In genomic region chr7:98254951-98255610, GRCh38 we compare ENCODE assay signal across 16 cellular contexts. TPM values are rescaled to one million over a fixed set of nuclear protein-coding genes. Genes with fewer than 3 reads are reported as not detected.
DNase-seq lines count a peak whose midpoint lies in the region; ATAC-seq, FAIRE-seq and TF ChIP-seq lines count a peak whose summit lies in the region.
"Had no signal": no experiment of that assay in that cellular context is flagged by ENCODE, and none has a peak within 500 bp of the region (broad histone marks: within the 10 kb centered on the region; RNA-seq: fewer than 3 reads in every experiment).

No MANE protein-coding gene starts in this region.

- no peak for TF ChIP-seq POLR2A in HepG2 (IDR thresholded peaks at IDR 0.05; ENCODE audit: insufficient read depth in 1 of 2, low read depth in 2 of 2, low read length in 2 of 2)
- no peak for TF ChIP-seq POLR2A in right lobe of liver (IDR thresholded peaks at IDR 0.05)

- H3K4me1 Mint-ChIP-seq in progenitor cell of endocrine pancreas (ENCODE audit: low read depth) (peaks cover 19% of the 10 kb centered on the region), HFFc6 (ENCODE audit: low read depth) (peaks cover 21% of the 10 kb centered on the region)

- H2AFZ ChIP-seq in HepG2 (ENCODE audit: low read length) (no peak overlapping the region), OCI-LY7 (ENCODE audit: low read length) (no peak overlapping the region)

- no peaks in the 10 kb centered on the region for H4K20me1 ChIP-seq in HepG2 (ENCODE audit: insufficient read depth, low read length)
- H4K20me1 ChIP-seq in OCI-LY7 (ENCODE audit: insufficient read depth, low read length) = no peaks in the 10 kb centered on the region

- H3K27ac Mint-ChIP-seq in progenitor cell of endocrine pancreas (peak overlapping the region; percentile 31), HFFc6 (no peak overlapping the region)

- H3K79me2 ChIP-seq in HepG2 (ENCODE audit: insufficient read depth, low read length) (peaks cover 21% of the 10 kb centered on the region), OCI-LY7 (ENCODE audit: insufficient read depth, low read depth, low read length) (peaks cover 6% of the 10 kb centered on the region; the same call in 1 of the 2 replicates)

- no peaks in the 10 kb centered on the region; a peak in 1 of 5 replicates for H3K27me3 ChIP-seq in HepG2 (ENCODE audit: control insufficient read depth in 1 of 2, insufficient read depth in 2 of 2, low read length in 2 of 2)
- no peaks in the 10 kb centered on the region for H3K27me3 ChIP-seq in right lobe of liver
- H3K27me3 ChIP-seq: esophagus squamous epithelium, heart left ventricle, ovary had no signal

- no peak overlapping the region for H3K9ac ChIP-seq in HepG2 (ENCODE audit: insufficient read depth, low read depth, low read length)

- no peaks in the 10 kb centered on the region for H3K9me3 ChIP-seq in HepG2 (ENCODE audit: low read length)
- no peaks in the 10 kb centered on the region for H3K9me3 ChIP-seq in right lobe of liver
- no peaks in the 10 kb centered on the region for H3K9me3 ChIP-seq in OCI-LY7 (ENCODE audit: low read length)
- H3K9me3 ChIP-seq: esophagus squamous epithelium, heart left ventricle, ovary had no signal

- H3K36me3 ChIP-seq in HepG2 (replicated peaks in 1 of 2; ENCODE audit: control insufficient read depth in 1 of 2, insufficient read depth in 2 of 2, low read length in 2 of 2) (peaks cover 1 to 6% of the 10 kb centered on the region in 2 experiments; a peak in 2 of 5 replicates), right lobe of liver (peaks cover 0 to 12% (median 0%) of the 10 kb centered on the region in 4 donors), OCI-LY7 (ENCODE audit: insufficient read depth, low read length) (peaks cover 8% of the 10 kb centered on the region)
- H3K36me3 ChIP-seq: ovary had no signal

- no peak overlapping the region for H3K4me3 Mint-ChIP-seq in progenitor cell of endocrine pancreas (ENCODE audit: low read depth)
- no peak overlapping the region for H3K4me3 Mint-ChIP-seq in HFFc6

- intact Hi-C loops in HepG2 (cut with micrococcal nuclease; ENCODE audit: unreplicated experiment) (no loop called here), right lobe of liver (cut with DNase I) (no loop called here), OCI-LY7 (cut with micrococcal nuclease; ENCODE audit: unreplicated experiment) (loop anchor here (5.0 kb wide), 2 partner anchors 283 to 1138 kb away; partner anchors contain the start of gene SDHAF3)

- H3K36me3 Mint-ChIP-seq in progenitor cell of endocrine pancreas (ENCODE audit: insufficient read depth) (peaks cover 2% of the 10 kb centered on the region), HFFc6 (ENCODE audit: low read depth) (peaks cover 16% of the 10 kb centered on the region)

- CTCF ChIA-PET in HepG2 (lab: Yijun Ruan, JAX; ENCODE audit: low intra/inter-chr PET ratio, low total read pairs) = no interaction called here
- CTCF ChIA-PET in OCI-LY7 (lab: Charles Lee; ENCODE audit: unreplicated experiment) = no interaction called here

- peaks cover 31% of the 10 kb centered on the region for H3K4me1 ChIP-seq in HepG2 (ENCODE audit: insufficient read depth, low read length)
- H3K4me1 ChIP-seq in right lobe of liver = peaks cover 0 to 17% (median 4%) of the 10 kb centered on the region in 4 donors
- H3K4me1 ChIP-seq in OCI-LY7 (ENCODE audit: insufficient read depth, low read length, poor library complexity, severe bottlenecking) = peaks cover 19% of the 10 kb centered on the region

- no peaks in the 10 kb centered on the region for H3K9me3 Mint-ChIP-seq in progenitor cell of endocrine pancreas (ENCODE audit: low read depth)
- H3K9me3 Mint-ChIP-seq in HFFc6 = no peaks in the 10 kb centered on the region

- H3K27me3 Mint-ChIP-seq in progenitor cell of endocrine pancreas = no peaks in the 10 kb centered on the region
- H3K27me3 Mint-ChIP-seq in HFFc6 (ENCODE audit: insufficient read depth) = no peaks in the 10 kb centered on the region

- DNase-seq in HepG2 (ENCODE audit: low spot score) (no peak), right lobe of liver (no peak), OCI-LY7 (ENCODE audit: low spot score) (no peak), astrocyte of the hippocampus (ENCODE audit: low read depth, low spot score) (peak; percentile 62), progenitor cell of endocrine pancreas (ENCODE audit: low spot score, unreplicated experiment) (no peak), HFFc6 (no peak), GM13977 (ENCODE audit: low spot score) (no peak)
- DNase-seq: esophagus squamous epithelium, heart left ventricle, islet precursor cell, NCI-H2107, NCI-H748 treated with DMSO at 0.1 percent for 48 hours, ovary had no signal

- BruUV-seq in HepG2 (replicated peaks; lab: Mats Ljungman, UMichigan) = TSS peak; percentile 33
- BruUV-seq in OCI-LY7 (replicated peaks; lab: Mats Ljungman, UMichigan) = TSS peak; percentile 47

- H3K27ac ChIP-seq in HepG2 (ENCODE audit: extremely low read length, insufficient read depth, low read length) (no peak overlapping the region), right lobe of liver (no peak overlapping the region), OCI-LY7 (ENCODE audit: low read depth, low read length, poor library complexity, severe bottlenecking) (no peak overlapping the region)
- H3K27ac ChIP-seq: heart left ventricle, ovary, skin epidermis had no signal

- 88% methylated on average over 11 of the region's 11 CpGs for WGBS in HepG2 (ENCODE audit: low lambda C conversion rate)
- 78% methylated on average over 11 of the region's 11 CpGs for WGBS in right lobe of liver (ENCODE audit: insufficient coverage, low coverage, low lambda C conversion rate, missing lambda C conversion rate)

- H3K4me3 ChIP-seq in HepG2 (replicated peaks in 1 of 3; ENCODE audit: insufficient read depth in 1 of 3, low read depth in 2 of 3, low read length in 3 of 3) (no peak overlapping the region), right lobe of liver (no peak overlapping the region), OCI-LY7 (ENCODE audit: low read depth, low read length, poor library complexity, severe bottlenecking) (no peak overlapping the region)
- H3K4me3 ChIP-seq: esophagus squamous epithelium, heart left ventricle, ovary, skin epidermis had no signal

- H3K9me2 ChIP-seq in OCI-LY7 (ENCODE audit: insufficient read depth, low read length) = no peaks in the 10 kb centered on the region

- FAIRE-seq in HepG2 (lab: Jason Lieb, UNC) = no peak
- FAIRE-seq: colon had no signal

- in situ Hi-C loops in HepG2 (cut with HindIII; ENCODE audit: extremely low pct_ligation_motif_present, low pct_unique_long_range_greater_than_20kb) (no loop called here), GM13977 (cut with MboI; ENCODE audit: low pct_unique_long_range_greater_than_20kb, low sequenced_read_pairs, unreplicated experiment) (no loop called here)

- POLR2A ChIA-PET in HepG2 (lab: Yijun Ruan, JAX) (no interaction called here), OCI-LY7 (lab: Charles Lee) (no interaction called here)

- no peak for TF ChIP-seq CTCF in HepG2 (CRISPR knock-in tag; IDR thresholded peaks at IDR 0.05)
- no peak for TF ChIP-seq CTCF in right lobe of liver (IDR thresholded peaks at IDR 0.05)
- TF ChIP-seq CTCF in OCI-LY7 (conservative IDR thresholded peaks at IDR 0.05; ENCODE audit: low read length) = no peak
- TF ChIP-seq CTCF in progenitor cell of endocrine pancreas (IDR thresholded peaks at IDR 0.05; ENCODE audit: unreplicated experiment) = no peak
- TF ChIP-seq CTCF in HFFc6 (IDR thresholded peaks at IDR 0.05) = no peak
- no peak for TF ChIP-seq CTCF in GM13977 (IDR thresholded peaks at IDR 0.05; ENCODE audit: extremely low read depth, insufficient read depth, missing control alignments)

- ATAC-seq in HepG2 (no peak), right lobe of liver (no peak), HG02884 (IDR thresholded peaks at IDR 0.05; ENCODE audit: unreplicated experiment) (no peak)
- ATAC-seq: heart left ventricle had no signal

- TF ChIP-seq RAD21 in HepG2 (CRISPR knock-in tag; IDR thresholded peaks at IDR 0.05) = no peak

- H3K4me2 ChIP-seq in HepG2 (ENCODE audit: low read depth, low read length) (no peak overlapping the region), OCI-LY7 (ENCODE audit: low read length) (no peak overlapping the region)

- TF ChIP-seq EP300 in HepG2 (IDR thresholded peaks at IDR 0.05; ENCODE audit: low read depth in 2 of 2, low read length in 2 of 2) (no peak), HepG2 (CRISPR knock-in tag; IDR thresholded peaks at IDR 0.05; ENCODE audit: borderline replicate concordance) (no peak)

RNA-seq across cellular contexts. Expression of gene TECPR1, which starts 3.0 kb away (rescaled TPM):
- total RNA-seq in HepG2 (2016; rRNA removed; fragmentation: Illumina TruSeq; extraction: Trizol) (6.3 and 8.3 TPM in 2 replicates), right lobe of liver (10 to 100 TPM in 5 of 6 experiments, 1 to 10 TPM in 1; 9.4 to 14.9 (median 12.4) TPM), OCI-LY7 (2022) (36.4 and 38.1 TPM in 2 replicates), progenitor cell of endocrine pancreas (40.8 and 41.6 TPM in 2 replicates)
- total RNA-seq in HepG2 (2016; cell fraction: cytosol; rRNA removed; fragmentation: Illumina TruSeq; extraction: Trizol; ENCODE audit: low read depth) = 1.5 and 2.3 TPM in 2 replicates
- 5.7 and 9.5 TPM in 2 replicates for total RNA-seq in HepG2 (2016; cell fraction: insoluble cytoplasmic fraction; rRNA removed; fragmentation: Illumina TruSeq; extraction: Trizol)
- 2.0 and 2.8 TPM in 2 replicates for total RNA-seq in HepG2 (2016; cell fraction: membrane; rRNA removed; fragmentation: Illumina TruSeq; extraction: Trizol)
- total RNA-seq in HepG2 (2016; cell fraction: nucleus; rRNA removed; fragmentation: Illumina TruSeq; extraction: Trizol) = 10.0 and 10.5 TPM in 2 replicates
- 2.3 and 2.5 TPM in 2 replicates for polyA plus RNA-seq in HepG2 (2011; rRNA removed)
- 1.4 and 2.3 TPM in 2 replicates for polyA plus RNA-seq in HepG2 (2011; cell fraction: cytosol; rRNA removed)
- polyA plus RNA-seq in HepG2 (2011; cell fraction: nucleus; rRNA removed) = 15.9 and 17.4 TPM in 2 replicates
- 4.7 and 7.6 TPM in 2 replicates for polyA plus RNA-seq in HepG2 (2012)
- polyA plus RNA-seq in HepG2 (2016; cell fraction: cytosol; fragmentation: Illumina TruSeq; extraction: Trizol; ENCODE audit: low read depth) = 0.37 and 0.40 TPM in 2 replicates
- polyA plus RNA-seq in HepG2 (2016; cell fraction: insoluble cytoplasmic fraction; fragmentation: Illumina TruSeq; extraction: Trizol; ENCODE audit: low read depth) = 2.7 and 2.9 TPM in 2 replicates
- 0.61 and 0.71 TPM in 2 replicates for polyA plus RNA-seq in HepG2 (2016; cell fraction: membrane; fragmentation: Illumina TruSeq; extraction: Trizol; ENCODE audit: low read depth)
- polyA plus RNA-seq in HepG2 (2016; cell fraction: nucleus; fragmentation: Illumina TruSeq; extraction: Trizol; ENCODE audit: insufficient read depth, low read depth) = 15.6 and 16.9 TPM in 2 replicates
- 2.3 and 6.5 TPM in 2 replicates for polyA minus RNA-seq in HepG2 (2011; rRNA and poly(A)+ RNA removed; ENCODE audit: low replicate concordance)
- 2.5 and 4.0 TPM in 2 replicates for polyA minus RNA-seq in HepG2 (2011; cell fraction: cytosol; rRNA and poly(A)+ RNA removed)
- polyA minus RNA-seq in HepG2 (2011; cell fraction: nucleus; rRNA and poly(A)+ RNA removed) = 5.9 and 7.1 TPM in 2 replicates
- total RNA-seq in OCI-LY7 (2014; rRNA removed; shearing (Covaris generic)) = 17.9 and 23.2 TPM in 2 replicates
- 10 to 100 TPM; 25.6 to 35.6 (median 29.3) TPM for total RNA-seq in HFFc6 (2021; fragmentation: NEBNext Ultra II Directional; extraction: Animal tissue kit (Norgen Biotek cat#: 25700))

RNA-seq across cellular contexts. Expression of gene BRI3, which starts 26.4 kb away (rescaled TPM):
- total RNA-seq in HepG2 (2016; rRNA removed; fragmentation: Illumina TruSeq; extraction: Trizol) (37.2 and 54.0 TPM in 2 replicates), right lobe of liver (100 to 1,000 TPM in 4 of 6 experiments, 10 to 100 TPM in 2; 34.7 to 160 (median 137) TPM), OCI-LY7 (2022) (49.8 and 52.1 TPM in 2 replicates), progenitor cell of endocrine pancreas (124 and 125 TPM in 2 replicates)
- 362 and 379 TPM in 2 replicates for total RNA-seq in HepG2 (2016; cell fraction: cytosol; rRNA removed; fragmentation: Illumina TruSeq; extraction: Trizol; ENCODE audit: low read depth)
- total RNA-seq in HepG2 (2016; cell fraction: insoluble cytoplasmic fraction; rRNA removed; fragmentation: Illumina TruSeq; extraction: Trizol) = 32.4 and 58.8 TPM in 2 replicates
- 234 and 253 TPM in 2 replicates for total RNA-seq in HepG2 (2016; cell fraction: membrane; rRNA removed; fragmentation: Illumina TruSeq; extraction: Trizol)
- 25.6 and 29.4 TPM in 2 replicates for total RNA-seq in HepG2 (2016; cell fraction: nucleus; rRNA removed; fragmentation: Illumina TruSeq; extraction: Trizol)
- polyA plus RNA-seq in HepG2 (2011; rRNA removed) = 103 and 113 TPM in 2 replicates
- 80.0 TPM in 2 replicates for polyA plus RNA-seq in HepG2 (2011; cell fraction: cytosol; rRNA removed)
- polyA plus RNA-seq in HepG2 (2011; cell fraction: nucleus; rRNA removed) = 27.5 and 33.8 TPM in 2 replicates
- polyA plus RNA-seq in HepG2 (2012) = 83.2 and 95.1 TPM in 2 replicates
- polyA plus RNA-seq in HepG2 (2016; cell fraction: cytosol; fragmentation: Illumina TruSeq; extraction: Trizol; ENCODE audit: low read depth) = 889 and 952 TPM in 2 replicates
- 61.2 and 81.9 TPM in 2 replicates for polyA plus RNA-seq in HepG2 (2016; cell fraction: insoluble cytoplasmic fraction; fragmentation: Illumina TruSeq; extraction: Trizol; ENCODE audit: low read depth)
- 488 and 495 TPM in 2 replicates for polyA plus RNA-seq in HepG2 (2016; cell fraction: membrane; fragmentation: Illumina TruSeq; extraction: Trizol; ENCODE audit: low read depth)
- polyA plus RNA-seq in HepG2 (2016; cell fraction: nucleus; fragmentation: Illumina TruSeq; extraction: Trizol; ENCODE audit: insufficient read depth, low read depth) = 59.1 and 78.9 TPM in 2 replicates
- polyA minus RNA-seq in HepG2 (2011; rRNA and poly(A)+ RNA removed; ENCODE audit: low replicate concordance) = 61.6 and 63.3 TPM in 2 replicates
- polyA minus RNA-seq in HepG2 (2011; cell fraction: cytosol; rRNA and poly(A)+ RNA removed) = 27.4 and 34.8 TPM in 2 replicates
- polyA minus RNA-seq in HepG2 (2011; cell fraction: nucleus; rRNA and poly(A)+ RNA removed) = 22.8 and 23.6 TPM in 2 replicates
- total RNA-seq in OCI-LY7 (2014; rRNA removed; shearing (Covaris generic)) = 18.0 and 18.4 TPM in 2 replicates
- total RNA-seq in HFFc6 (2021; fragmentation: NEBNext Ultra II Directional; extraction: Animal tissue kit (Norgen Biotek cat#: 25700)) = 100 to 1,000 TPM; 288 to 304 (median 295) TPM

RNA-seq across cellular contexts. Expression of gene BHLHA15, which starts 43.8 kb away (rescaled TPM):
- total RNA-seq in HepG2 (2016; rRNA removed; fragmentation: Illumina TruSeq; extraction: Trizol) (4.4 and 6.1 TPM in 2 replicates), right lobe of liver (10 to 100 TPM in 2 of 6 experiments, 1 to 10 TPM in 4; 2.3 to 25.9 (median 5.3) TPM), OCI-LY7 (2022) (1.9 and 4.3 TPM in 2 replicates), progenitor cell of endocrine pancreas (0.57 and 1.7 TPM in 2 replicates)
- 0.44 and 1.3 TPM in 2 replicates for total RNA-seq in HepG2 (2016; cell fraction: cytosol; rRNA removed; fragmentation: Illumina TruSeq; extraction: Trizol; ENCODE audit: low read depth)
- 4.0 and 5.3 TPM in 2 replicates for total RNA-seq in HepG2 (2016; cell fraction: insoluble cytoplasmic fraction; rRNA removed; fragmentation: Illumina TruSeq; extraction: Trizol)
- 2.9 and 3.3 TPM in 2 replicates for total RNA-seq in HepG2 (2016; cell fraction: membrane; rRNA removed; fragmentation: Illumina TruSeq; extraction: Trizol)
- 3.8 and 5.3 TPM in 2 replicates for total RNA-seq in HepG2 (2016; cell fraction: nucleus; rRNA removed; fragmentation: Illumina TruSeq; extraction: Trizol)
- 1.9 and 2.3 TPM in 2 replicates for polyA plus RNA-seq in HepG2 (2011; rRNA removed)
- polyA plus RNA-seq in HepG2 (2011; cell fraction: cytosol; rRNA removed) = 2.0 and 3.2 TPM in 2 replicates
- 2.5 and 3.0 TPM in 2 replicates for polyA plus RNA-seq in HepG2 (2011; cell fraction: nucleus; rRNA removed)
- polyA plus RNA-seq in HepG2 (2012) = 0.83 and 1.6 TPM in 2 replicates
- polyA plus RNA-seq in HepG2 (2016; cell fraction: cytosol; fragmentation: Illumina TruSeq; extraction: Trizol; ENCODE audit: low read depth) = 0.18 and 0.37 TPM in 2 replicates
- 2.3 and 3.1 TPM in 2 replicates for polyA plus RNA-seq in HepG2 (2016; cell fraction: insoluble cytoplasmic fraction; fragmentation: Illumina TruSeq; extraction: Trizol; ENCODE audit: low read depth)
- polyA plus RNA-seq in HepG2 (2016; cell fraction: membrane; fragmentation: Illumina TruSeq; extraction: Trizol; ENCODE audit: low read depth) = 0.77 and 1.0 TPM in 2 replicates
- 3.6 and 4.4 TPM in 2 replicates for polyA plus RNA-seq in HepG2 (2016; cell fraction: nucleus; fragmentation: Illumina TruSeq; extraction: Trizol; ENCODE audit: insufficient read depth, low read depth)
- polyA minus RNA-seq in HepG2 (2011; rRNA and poly(A)+ RNA removed; ENCODE audit: low replicate concordance) = 2.7 TPM in 1 of 2 replicates, not detected in the other
- polyA minus RNA-seq in HepG2 (2011; cell fraction: cytosol; rRNA and poly(A)+ RNA removed) = 2.5 and 3.4 TPM in 2 replicates
- 1.8 and 2.7 TPM in 2 replicates for polyA minus RNA-seq in HepG2 (2011; cell fraction: nucleus; rRNA and poly(A)+ RNA removed)
- 0.69 and 1.2 TPM in 2 replicates for total RNA-seq in OCI-LY7 (2014; rRNA removed; shearing (Covaris generic))
- under 1 TPM in 1 of 6 experiments, not detected in 5; 0.33 TPM for total RNA-seq in HFFc6 (2021; fragmentation: NEBNext Ultra II Directional; extraction: Animal tissue kit (Norgen Biotek cat#: 25700))
- polyA plus RNA-seq: ovary had no signal
